18 cellular contexts compared by ENCODE assay signal in the genomic region with DNA sequence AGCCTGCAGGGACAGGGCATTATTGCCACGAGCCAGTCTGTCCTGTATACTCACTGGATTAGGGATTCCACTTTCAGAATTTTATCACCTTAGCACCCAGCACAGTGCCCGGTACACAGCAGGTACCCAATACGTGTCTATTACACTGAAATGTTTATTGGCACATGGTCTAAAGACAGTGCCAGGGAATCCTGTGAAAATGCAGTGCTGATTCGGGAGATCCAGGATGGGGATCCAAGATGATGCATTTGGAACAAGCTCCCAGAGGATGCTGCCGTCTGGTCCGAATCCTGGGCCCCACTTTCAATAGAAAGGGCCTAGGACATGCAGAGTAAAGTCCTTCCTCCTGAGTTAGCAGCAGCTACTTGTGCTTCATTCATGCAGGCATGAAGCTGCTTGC.
DNase-seq lines count a peak whose midpoint lies in the region; ATAC-seq and TF ChIP-seq lines count a peak whose summit lies in the region.
"Had no signal": no experiment of that assay in that cellular context is flagged by ENCODE, and none has a peak within 500 bp of the region (broad histone marks: within the 10 kb centered on the region; RNA-seq: fewer than 3 reads in every experiment).

No MANE protein-coding gene starts in this region.

- H3K27me3 ChIP-seq in ACC112 (ENCODE audit: insufficient read depth, low read length) = no peaks in the 10 kb centered on the region
- H3K27me3 ChIP-seq in gastroesophageal sphincter = no peaks in the 10 kb centered on the region
- H3K27me3 ChIP-seq in smooth muscle cell (ENCODE audit: low read depth) = no peaks in the 10 kb centered on the region
- no peaks in the 10 kb centered on the region for H3K27me3 ChIP-seq in foreskin keratinocyte

- no peak for TF ChIP-seq EP300 in gastroesophageal sphincter (IDR thresholded peaks at IDR 0.05)

- H3K9me3 ChIP-seq in OCI-LY7 (ENCODE audit: low read length) (no peaks in the 10 kb centered on the region; the same call in 1 of the 2 replicates), gastroesophageal sphincter (no peaks in the 10 kb centered on the region), smooth muscle cell (replicated peaks; ENCODE audit: low read depth) (no peaks in the 10 kb centered on the region)

- peak overlapping the region; percentile 59; the same call in 1 of the 2 replicates for H3K4me3 ChIP-seq in ACC112 (ENCODE audit: low read depth, low read length)
- H3K4me3 ChIP-seq in OCI-LY7 (ENCODE audit: low read depth, low read length, poor library complexity, severe bottlenecking) = no peak overlapping the region
- no peak overlapping the region for H3K4me3 ChIP-seq in gastroesophageal sphincter
- H3K4me3 ChIP-seq in smooth muscle cell = no peak overlapping the region
- H3K4me3 ChIP-seq: GM12878, GM23338 had no signal

- DNase-seq in OCI-LY7 (ENCODE audit: low spot score) (no peak), smooth muscle cell (lab: John Stamatoyannopoulos, UW; ENCODE audit: unreplicated experiment) (no peak), foreskin keratinocyte (no peak), KG1 (lab: John Stamatoyannopoulos, UW) (no peak)
- no peak for DNase-seq in activated T-cell treated with anti-CD3 and anti-CD28 coated beads, Interleukin-2, amount 50 U/mL, for 1 hour
- DNase-seq: activated CD4-positive, alpha-beta T cell treated with anti-CD3 and anti-CD28 coated beads, Interleukin-2, amount 50 U/mL, for 48 hours; activated T-cell treated with anti-CD3 and anti-CD28 coated beads, Interleukin-2, amount 50 U/mL, for 72 hours; amygdala; NCI-H2029; NCI-H526; stimulated activated CD4-positive, alpha-beta T cell treated with anti-CD3 and anti-CD28 coated beads, Interleukin-2, amount 100 ng/mL, for 24 hours; trophoblast cell had no signal

- H3K4me2 ChIP-seq in OCI-LY7 (ENCODE audit: low read length) = peak overlapping the region; percentile 47
- no peak overlapping the region for H3K4me2 ChIP-seq in smooth muscle cell
- H3K4me2 ChIP-seq: GM23338 had no signal

- H3K9ac ChIP-seq in smooth muscle cell (ENCODE audit: low read depth) = no peak overlapping the region

- TF ChIP-seq CTCF in OCI-LY7 (conservative IDR thresholded peaks at IDR 0.05; ENCODE audit: low read length) (no peak), gastroesophageal sphincter (IDR thresholded peaks at IDR 0.05) (no peak), smooth muscle cell (IDR thresholded peaks at IDR 0.05; ENCODE audit: borderline replicate concordance, insufficient read depth, poor library complexity, severe bottlenecking) (no peak), foreskin keratinocyte (conservative IDR thresholded peaks at IDR 0.05) (no peak)

- no peak for TF ChIP-seq POLR2A in gastroesophageal sphincter (IDR thresholded peaks at IDR 0.05)

- ATAC-seq in gastroesophageal sphincter (no peak), foreskin keratinocyte (no peak), GM21619 (IDR thresholded peaks at IDR 0.05; ENCODE audit: unreplicated experiment) (no peak)
- ATAC-seq: activated T-cell treated with anti-CD3 and anti-CD28 coated beads, Interleukin-2, amount 50 U/mL, for 72 hours; GM12878; GM23338; Panc1 had no signal

- POLR2A ChIA-PET in OCI-LY7 (lab: Charles Lee) = interaction anchor here (0.7 to 1.4 kb wide), 8 partner anchors 12 to 95 kb away, joined by 3 to 6 read pairs (median 3); no protein-coding TSS in a partner anchor

- H3F3A ChIP-seq in smooth muscle cell (ENCODE audit: low read depth) = no peaks in the 10 kb centered on the region

- no peaks in the 10 kb centered on the region for H3K79me2 ChIP-seq in ACC112 (ENCODE audit: control insufficient read depth, insufficient read depth, low read length, unreplicated experiment)
- no peaks in the 10 kb centered on the region for H3K79me2 ChIP-seq in OCI-LY7 (ENCODE audit: insufficient read depth, low read depth, low read length)
- no peaks in the 10 kb centered on the region for H3K79me2 ChIP-seq in smooth muscle cell (ENCODE audit: low read depth)

- CTCF ChIA-PET in OCI-LY7 (lab: Charles Lee; ENCODE audit: unreplicated experiment) = interaction anchor here (1.0 to 1.9 kb wide), 6 partner anchors 21 to 225 kb away, joined by 3 to 6 read pairs (median 3); no protein-coding TSS in a partner anchor

- H4K20me1 ChIP-seq in OCI-LY7 (ENCODE audit: insufficient read depth, low read length) (no peaks in the 10 kb centered on the region), smooth muscle cell (ENCODE audit: low read depth) (no peaks in the 10 kb centered on the region)

- H3K9me2 ChIP-seq in OCI-LY7 (ENCODE audit: insufficient read depth, low read length) = no peaks in the 10 kb centered on the region

- H3K36me3 ChIP-seq in ACC112 (ENCODE audit: insufficient read depth, low read length) = no peaks in the 10 kb centered on the region
- H3K36me3 ChIP-seq in OCI-LY7 (ENCODE audit: insufficient read depth, low read length) = no peaks in the 10 kb centered on the region; the same call in 1 of the 2 replicates
- no peaks in the 10 kb centered on the region for H3K36me3 ChIP-seq in gastroesophageal sphincter
- no peaks in the 10 kb centered on the region for H3K36me3 ChIP-seq in smooth muscle cell (ENCODE audit: low read depth)

- no TSS peak for BruUV-seq in OCI-LY7 (replicated peaks; lab: Mats Ljungman, UMichigan)

- H3K27ac ChIP-seq in ACC112 (ENCODE audit: low read depth, low read length) (no peak overlapping the region; the same call in 1 of the 2 replicates), OCI-LY7 (ENCODE audit: low read depth, low read length, poor library complexity, severe bottlenecking) (no peak overlapping the region), gastroesophageal sphincter (peak overlapping the region in 3 of 4 donors; percentile 67 to 82 (median 79)), smooth muscle cell (ENCODE audit: low read depth) (no peak overlapping the region), foreskin keratinocyte (no peak overlapping the region)

- H2AFZ ChIP-seq in ACC112 (ENCODE audit: low read length, unreplicated experiment) = no peak overlapping the region
- H2AFZ ChIP-seq in OCI-LY7 (ENCODE audit: low read length) = peak overlapping the region; percentile 84; the same call in 1 of the 2 replicates
- H2AFZ ChIP-seq in smooth muscle cell (ENCODE audit: low read depth) = peak overlapping the region; percentile 60

- intact Hi-C loops in OCI-LY7 (cut with micrococcal nuclease; ENCODE audit: unreplicated experiment) = loop anchor here (10.0 kb wide), 1 partner anchor 489 kb away; no protein-coding TSS in a partner anchor

- 34 to 76% methylated on average over 3 to 5 of the region's 6 CpGs for WGBS in gastroesophageal sphincter (ENCODE audit: low coverage in 1 of 2), 2 donors
- 96% methylated on average over 6 of the region's 6 CpGs for WGBS in smooth muscle cell (ENCODE audit: low lambda C conversion rate)

- peaks cover 33% of the 10 kb centered on the region for H3K4me1 ChIP-seq in ACC112 (ENCODE audit: control insufficient read depth, insufficient read depth, low read length, unreplicated experiment)
- H3K4me1 ChIP-seq in OCI-LY7 (ENCODE audit: insufficient read depth, low read length, poor library complexity, severe bottlenecking) = peaks cover 27% of the 10 kb centered on the region
- peaks cover 10 to 65% (median 41%) of the 10 kb centered on the region in 3 donors for H3K4me1 ChIP-seq in gastroesophageal sphincter
- H3K4me1 ChIP-seq in smooth muscle cell (ENCODE audit: low read depth) = peaks cover 3% of the 10 kb centered on the region
- H3K4me1 ChIP-seq in foreskin keratinocyte = no peaks in the 10 kb centered on the region

Comparison
In these comparisons a context has a peak if more than half of its experiments do, and no peak if none do; other contexts are left out.
1. H3K27ac ChIP-seq: peak in gastroesophageal sphincter (3 of 4); none in ACC112 (single experiment), OCI-LY7 (single experiment), smooth muscle cell (single experiment) and foreskin keratinocyte (single experiment).